Comparison of ENCODE assay signal across 12 cellular contexts in the genomic region with DNA sequence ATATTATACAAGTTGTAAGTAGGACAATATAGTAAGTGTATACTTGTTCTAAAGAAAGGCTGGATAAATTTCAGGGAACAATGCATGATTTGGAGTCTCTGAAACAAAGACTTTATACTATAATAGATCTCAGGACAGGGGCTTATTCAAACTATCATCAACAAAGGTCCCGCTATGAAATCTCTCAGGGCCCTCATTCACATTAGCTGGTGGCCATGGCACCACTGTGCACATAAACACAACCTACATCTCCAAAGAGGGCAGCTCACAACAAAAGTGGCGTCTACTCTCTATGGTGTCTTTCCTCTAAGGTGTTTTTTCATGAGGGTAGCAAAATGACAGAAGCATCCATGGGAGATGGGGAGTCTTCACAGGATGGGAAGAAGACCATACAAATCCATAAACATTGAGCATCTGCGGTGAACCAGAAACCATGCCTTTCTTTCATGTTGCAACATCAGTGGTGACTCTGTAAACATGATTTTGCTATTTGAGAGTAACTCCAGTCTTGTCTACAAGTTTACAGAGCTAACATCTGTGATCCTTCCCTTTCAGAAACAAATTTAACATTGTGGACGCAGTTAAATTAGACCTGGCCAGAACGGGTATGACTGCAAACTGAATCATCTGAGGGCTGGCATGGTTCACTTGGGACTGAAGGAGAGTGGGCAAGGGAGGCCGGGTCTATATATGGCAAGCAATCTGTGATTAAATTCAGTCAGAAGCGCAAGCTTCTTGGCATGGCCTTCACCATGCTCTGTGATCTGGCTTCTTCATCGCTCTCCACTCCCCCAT. TPM values are rescaled to one million over a fixed set of nuclear protein-coding genes. Genes with fewer than 3 reads are reported as not detected.
DNase-seq lines count a peak whose midpoint lies in the region; ATAC-seq, FAIRE-seq and TF ChIP-seq lines count a peak whose summit lies in the region.
"Had no signal": no experiment of that assay in that cellular context is flagged by ENCODE, and none has a peak within 500 bp of the region (broad histone marks: within the 10 kb centered on the region; RNA-seq: fewer than 3 reads in every experiment).

No MANE protein-coding gene starts in this region.

- DNase-seq in ELR (ENCODE audit: low read depth) (peak; percentile 56), astrocyte (ENCODE audit: low read depth) (peak; percentile 12), Right ventricle myocardium superior (no peak), sigmoid colon (peak; percentile 79), SKM-1 treated with dmso at 0.1 percent for 144 hours (lab: John Stamatoyannopoulos, UW; ENCODE audit: unreplicated experiment) (no peak), OCI-M2 (lab: John Stamatoyannopoulos, UW; ENCODE audit: unreplicated experiment) (no peak), CD14-positive monocyte (ENCODE audit: low spot score) (no peak)
- no peak for DNase-seq in activated naive CD4-positive, alpha-beta T cell treated with anti-CD3 and anti-CD28 coated beads for 36 hours
- DNase-seq: NCI-H345, Peyer's patch, spleen had no signal

- H3K9me3 Mint-ChIP-seq in astrocyte (ENCODE audit: unreplicated experiment) (no peaks in the 10 kb centered on the region), CD14-positive monocyte (peaks cover 0 to 5% (median 0%) of the 10 kb centered on the region in 7 donors)
- H3K9me3 Mint-ChIP-seq in activated naive CD4-positive, alpha-beta T cell treated with anti-CD3 and anti-CD28 coated beads for 36 hours, result no peaks in the 10 kb centered on the region

- TF ChIP-seq EP300 in sigmoid colon (IDR thresholded peaks at IDR 0.05), result peak in 1 of 4 donors; percentile 76

- peaks cover 49% of the 10 kb centered on the region for H3K79me2 ChIP-seq in astrocyte (ENCODE audit: insufficient read depth, low read length)

- H3K27me3 Mint-ChIP-seq in astrocyte (ENCODE audit: low read depth, unreplicated experiment) (no peaks in the 10 kb centered on the region), CD14-positive monocyte (ENCODE audit: low read depth in 3 of 3) (peaks cover 0 to 3% (median 1%) of the 10 kb centered on the region in 3 donors)
- no peaks in the 10 kb centered on the region for H3K27me3 Mint-ChIP-seq in activated naive CD4-positive, alpha-beta T cell treated with anti-CD3 and anti-CD28 coated beads for 36 hours (ENCODE audit: low read depth)

- H3K9me3 ChIP-seq in astrocyte (ENCODE audit: insufficient read depth, low read depth, low read length), result no peaks in the 10 kb centered on the region
- H3K9me3 ChIP-seq in sigmoid colon, result no peaks in the 10 kb centered on the region
- H3K9me3 ChIP-seq: Peyer's patch, spleen had no signal

- H3K4me1 ChIP-seq in astrocyte (ENCODE audit: insufficient read depth, low read length) (peaks cover 17% of the 10 kb centered on the region), sigmoid colon (peaks cover 0 to 99% (median 91%) of the 10 kb centered on the region in 4 donors)

- H3K36me3 Mint-ChIP-seq in astrocyte (ENCODE audit: low read depth, unreplicated experiment), result peaks cover 6% of the 10 kb centered on the region
- H3K36me3 Mint-ChIP-seq in activated naive CD4-positive, alpha-beta T cell treated with anti-CD3 and anti-CD28 coated beads for 36 hours (ENCODE audit: low read depth), result peaks cover 2% of the 10 kb centered on the region
- H3K36me3 Mint-ChIP-seq in CD14-positive monocyte, result peaks cover 2 to 8% of the 10 kb centered on the region in 2 donors

- intact Hi-C loops in Right ventricle myocardium superior (cut with DNase I) (no loop called here), sigmoid colon (cut with DNase I) (loop anchor here (5.0 kb wide), 1 partner anchor 805 kb away; no protein-coding TSS in a partner anchor), CD14-positive monocyte (cut with micrococcal nuclease) (no loop called here)
- intact Hi-C loops in activated naive CD4-positive, alpha-beta T cell treated with anti-CD3 and anti-CD28 coated beads for 36 hours (cut with micrococcal nuclease), result no loop called here

- H3K27ac Mint-ChIP-seq in astrocyte (ENCODE audit: unreplicated experiment) (no peak overlapping the region), CD14-positive monocyte (no peak overlapping the region)
- H3K27ac Mint-ChIP-seq in activated naive CD4-positive, alpha-beta T cell treated with anti-CD3 and anti-CD28 coated beads for 36 hours, result no peak overlapping the region

- H3K27ac ChIP-seq in astrocyte (ENCODE audit: low read depth, low read length) (no peak overlapping the region), sigmoid colon (peak overlapping the region; percentile 54 to 92 (median 91))
- H3K27ac ChIP-seq: spleen had no signal

- 87% methylated on average over 8 of the region's 8 CpGs for WGBS in sigmoid colon, 2 donors

- TF ChIP-seq CTCF in astrocyte (IDR thresholded peaks at IDR 0.05; ENCODE audit: insufficient read depth, low read depth, low read length), result no peak
- TF ChIP-seq CTCF in sigmoid colon (IDR thresholded peaks at IDR 0.05), result no peak
- no peak for TF ChIP-seq CTCF in CD14-positive monocyte (IDR thresholded peaks at IDR 0.05)

- H3K36me3 ChIP-seq in astrocyte (ENCODE audit: insufficient read depth, low read length), result no peaks in the 10 kb centered on the region
- H3K36me3 ChIP-seq in sigmoid colon, result no peaks in the 10 kb centered on the region
- H3K36me3 ChIP-seq: Peyer's patch had no signal

- no peak overlapping the region for H3K4me2 ChIP-seq in astrocyte (ENCODE audit: low read length)

- no peaks in the 10 kb centered on the region for H3K27me3 ChIP-seq in astrocyte (ENCODE audit: insufficient read depth, low read length)
- H3K27me3 ChIP-seq in sigmoid colon, result no peaks in the 10 kb centered on the region
- H3K27me3 ChIP-seq: Peyer's patch, spleen had no signal

- peak; percentile 41 for ATAC-seq in Right ventricle myocardium superior (ENCODE audit: poor library complexity)

- H3K9ac ChIP-seq in astrocyte (ENCODE audit: low read length), result no peak overlapping the region

- FAIRE-seq in astrocyte (lab: Jason Lieb, UNC), result no peak
- FAIRE-seq: endometrium had no signal

- no peak for TF ChIP-seq POLR2A in sigmoid colon (IDR thresholded peaks at IDR 0.05)

- H3K4me3 ChIP-seq in astrocyte (ENCODE audit: insufficient read depth, low read depth, low read length) (no peak overlapping the region), sigmoid colon (no peak overlapping the region)
- H3K4me3 ChIP-seq: Peyer's patch, spleen had no signal

- peaks cover 52% of the 10 kb centered on the region for H4K20me1 ChIP-seq in astrocyte (ENCODE audit: insufficient read depth, low read length)

- peaks cover 7% of the 10 kb centered on the region for H3K4me1 Mint-ChIP-seq in astrocyte (ENCODE audit: low read depth, unreplicated experiment)
- peaks cover 27% of the 10 kb centered on the region for H3K4me1 Mint-ChIP-seq in activated naive CD4-positive, alpha-beta T cell treated with anti-CD3 and anti-CD28 coated beads for 36 hours (ENCODE audit: low read depth)
- H3K4me1 Mint-ChIP-seq in CD14-positive monocyte, result peaks cover 29% of the 10 kb centered on the region

- H2AFZ ChIP-seq in astrocyte (ENCODE audit: low read depth, low read length), result no peak overlapping the region

- no peak overlapping the region for H3K4me3 Mint-ChIP-seq in astrocyte (ENCODE audit: unreplicated experiment)
- no peak overlapping the region for H3K4me3 Mint-ChIP-seq in activated naive CD4-positive, alpha-beta T cell treated with anti-CD3 and anti-CD28 coated beads for 36 hours
- no peak overlapping the region for H3K4me3 Mint-ChIP-seq in CD14-positive monocyte

- CTCF ChIA-PET in activated naive CD4-positive, alpha-beta T cell treated with anti-CD3 and anti-CD28 coated beads for 36 hours (lab: Charles Lee), result interaction anchor here (4.1 kb wide), 1 partner anchor 12 kb away, joined by 14 read pairs; no protein-coding TSS in a partner anchor

RNA-seq across cellular contexts. Expression of a gene that starts 5.5 kb away (rescaled TPM):
- total RNA-seq in astrocyte, result 6.6 and 6.9 TPM in 2 replicates
- total RNA-seq in Right ventricle myocardium superior, result 5.0 TPM
- 10 to 100 TPM; 27.6 to 40.7 (median 30.8) TPM for total RNA-seq in sigmoid colon
- polyA plus RNA-seq in sigmoid colon, result 1 to 10 TPM; 4.2 to 7.6 (median 5.6) TPM
- under 1 TPM; 0.84 to 0.86 TPM for total RNA-seq in activated naive CD4-positive, alpha-beta T cell treated with anti-CD3 and anti-CD28 coated beads for 36 hours
- 1 to 10 TPM; 2.9 to 3.1 TPM for polyA plus RNA-seq in CD14-positive monocyte

Comparison
In these comparisons a context has a peak if more than half of its experiments do, and no peak if none do; other contexts are left out.
1. DNase-seq: peak in ELR (single experiment), astrocyte (single experiment) and sigmoid colon (single experiment); none in Right ventricle myocardium superior (single experiment), SKM-1 treated with dmso at 0.1 percent for 144 hours (single experiment), OCI-M2 (single experiment), activated naive CD4-positive, alpha-beta T cell treated with anti-CD3 and anti-CD28 coated beads for 36 hours (single experiment) and CD14-positive monocyte (single experiment).